23 cellular contexts compared by ENCODE assay signal in genomic region chr11:33657757-33658156, GRCh38. TPM values are rescaled to one million over a fixed set of nuclear protein-coding genes. Genes with fewer than 3 reads are reported as not detected.
DNase-seq lines count a peak whose midpoint lies in the region; ATAC-seq and TF ChIP-seq lines count a peak whose summit lies in the region.
"Had no signal": no experiment of that assay in that cellular context is flagged by ENCODE, and none has a peak within 500 bp of the region (broad histone marks: within the 10 kb centered on the region; RNA-seq: fewer than 3 reads in every experiment).

No MANE protein-coding gene starts in this region.

- no peak overlapping the region for H3K4me3 ChIP-seq in A673 (ENCODE audit: low read depth, low read length, poor library complexity, severe bottlenecking)
- no peak overlapping the region for H3K4me3 ChIP-seq in HEK293 (ENCODE audit: low read depth, low read length)
- H3K4me3 ChIP-seq in body of pancreas: no peak overlapping the region
- H3K4me3 ChIP-seq: BLaER1, GM12878 had no signal

- H3K27me3 ChIP-seq in A673 (replicated peaks; ENCODE audit: insufficient read depth, low read depth, low read length, poor library complexity): no peaks in the 10 kb centered on the region
- no peaks in the 10 kb centered on the region for H3K27me3 ChIP-seq in body of pancreas
- H3K27me3 ChIP-seq: BLaER1 had no signal

- no peaks in the 10 kb centered on the region for H3K36me3 ChIP-seq in A673 (ENCODE audit: insufficient read depth, low read length, poor library complexity, severe bottlenecking)
- no peaks in the 10 kb centered on the region for H3K36me3 ChIP-seq in HEK293 (ENCODE audit: control insufficient read depth in 2 of 2, insufficient read depth in 1 of 2, low read length in 2 of 2)
- H3K36me3 ChIP-seq in body of pancreas (replicated peaks in 1 of 2; ENCODE audit: insufficient read depth in 1 of 2, low read depth in 2 of 2): no peaks in the 10 kb centered on the region
- H3K36me3 ChIP-seq: BLaER1 had no signal

- H3K27ac Mint-ChIP-seq in nephron: peak overlapping the region in 2 of 3 experiments; percentile 73 to 79
- H3K27ac Mint-ChIP-seq: CD4-positive, CD25-positive, alpha-beta regulatory T cell; T-cell had no signal

- intact Hi-C loops in A673 (cut with micrococcal nuclease; ENCODE audit: unreplicated experiment) (no loop called here), body of pancreas (cut with DNase I) (no loop called here)

- H3K9me3 ChIP-seq in A673 (ENCODE audit: low read depth, low read length, poor library complexity, severe bottlenecking): no peaks in the 10 kb centered on the region
- no peaks in the 10 kb centered on the region for H3K9me3 ChIP-seq in HEK293 (ENCODE audit: control insufficient read depth, insufficient read depth, low read depth, low read length)
- H3K9me3 ChIP-seq in body of pancreas: no peaks in the 10 kb centered on the region
- H3K9me3 ChIP-seq: BLaER1 had no signal

- 71 to 78% methylated on average over 3 of the region's 3 CpGs for WGBS in body of pancreas, 2 donors

- no peaks in the 10 kb centered on the region for H3K36me3 Mint-ChIP-seq in nephron (ENCODE audit: low read depth)
- H3K36me3 Mint-ChIP-seq: CD4-positive, CD25-positive, alpha-beta regulatory T cell; T-cell had no signal

- CTCF ChIA-PET in A673 (lab: Charles Lee) (no interaction called here), HEK293 (lab: Yijun Ruan, JAX) (no interaction called here)

- H3K4me1 ChIP-seq in A673 (ENCODE audit: insufficient read depth, low read length, poor library complexity, severe bottlenecking): peaks cover 10% of the 10 kb centered on the region
- H3K4me1 ChIP-seq in HEK293 (ENCODE audit: control insufficient read depth, insufficient read depth, low read length): no peaks in the 10 kb centered on the region
- H3K4me1 ChIP-seq in body of pancreas: no peaks in the 10 kb centered on the region
- H3K4me1 ChIP-seq: BLaER1 had no signal

- TF ChIP-seq CTCF in A673 (conservative IDR thresholded peaks at IDR 0.05; ENCODE audit: low read depth, low read length) (no peak), HEK293 (tag by site-specific recombination; IDR thresholded peaks at IDR 0.05) (no peak), nephron (IDR thresholded peaks at IDR 0.05; ENCODE audit: unreplicated experiment in 3 of 3) (no peak), body of pancreas (IDR thresholded peaks at IDR 0.05) (no peak)

- TF ChIP-seq POLR2A in body of pancreas (IDR thresholded peaks at IDR 0.05): no peak

- ATAC-seq in GM18870 (IDR thresholded peaks at IDR 0.05; ENCODE audit: unreplicated experiment) (no peak), body of pancreas (no peak), HG03280 (IDR thresholded peaks at IDR 0.05; ENCODE audit: unreplicated experiment) (no peak)
- ATAC-seq: GM12878, HepG2, T-cell had no signal

- H3K27ac ChIP-seq in A673 (ENCODE audit: low read depth, low read length, poor library complexity, severe bottlenecking): no peak overlapping the region
- no peak overlapping the region for H3K27ac ChIP-seq in HEK293 (ENCODE audit: extremely low read depth, low read depth, low read length)
- no peak overlapping the region for H3K27ac ChIP-seq in body of pancreas
- H3K27ac ChIP-seq: BLaER1 had no signal

- DNase-seq in A673 (ENCODE audit: low spot score): peak; percentile 49
- DNase-seq in NCI-H345 (lab: John Stamatoyannopoulos, UW): peak; percentile 50
- no peak for DNase-seq in body of pancreas
- DNase-seq in HPDE6-E6E7 (ENCODE audit: extremely low spot score): no peak
- DNase-seq: 8988T; CD4-positive, CD25-positive, alpha-beta regulatory T cell; Kasumi-1; NCI-H1092 treated with DMSO at 0.1 percent for 48 hours; NCI-H1694 treated with DMSO at 0.1 percent for 48 hours; NCI-H2171 treated with DMSO at 0.1 percent for 48 hours; NCI-H446 treated with DMSO at 0.1 percent for 48 hours; NCI-H526; Right ventricle myocardium superior; RPMI8226; T-cell had no signal

- POLR2A ChIA-PET in A673 (lab: Charles Lee; ENCODE audit: low non-redundant PET) (no interaction called here), HEK293 (lab: Yijun Ruan, JAX) (no interaction called here)

- H3K9me3 Mint-ChIP-seq in nephron: no peaks in the 10 kb centered on the region
- H3K9me3 Mint-ChIP-seq: T-cell had no signal

- BruUV-seq in A673 (replicated peaks; lab: Mats Ljungman, UMichigan): no TSS peak

- no peak overlapping the region for H3K4me3 Mint-ChIP-seq in nephron
- H3K4me3 Mint-ChIP-seq: CD4-positive, CD25-positive, alpha-beta regulatory T cell; T-cell had no signal

- peaks cover 3% of the 10 kb centered on the region for H3K27me3 Mint-ChIP-seq in nephron (ENCODE audit: low read depth)

- H3K4me1 Mint-ChIP-seq in nephron: peaks cover 70% of the 10 kb centered on the region
- H3K4me1 Mint-ChIP-seq: CD4-positive, CD25-positive, alpha-beta regulatory T cell; T-cell had no signal

TF ChIP-seq in HEK293, 187 proteins besides CTCF, POLR2A, EP300 and RAD21:
- peak; percentile 55 for TF ChIP-seq GLIS1 (tag by site-specific recombination; IDR thresholded peaks at IDR 0.05)
- TF ChIP-seq ZIC2 (tag by site-specific recombination; IDR thresholded peaks at IDR 0.05): peak; percentile 69
- TF ChIP-seq TRIM28 (IDR thresholded peaks at IDR 0.05; ENCODE audit: borderline replicate concordance, low read length): no peak

RNA-seq across cellular contexts. Expression of gene C11orf91, which starts 42.9 kb away (rescaled TPM):
- total RNA-seq in A673 (2021) (not detected in 2 replicates), body of pancreas (not detected)
- total RNA-seq: CD4-positive, CD25-positive, alpha-beta regulatory T cell; GM12878; M059J; Right ventricle myocardium superior had no signal

Comparison
In these comparisons a context has a peak if more than half of its experiments do, and no peak if none do; other contexts are left out.
1. DNase-seq: peak in A673 (single experiment) and NCI-H345 (single experiment); none in body of pancreas (0 of 4) and HPDE6-E6E7 (single experiment).